Comparison of ENCODE assay signal across 8 cellular contexts in genomic region chr17:2192367-2193028, GRCh38.
DNase-seq lines count a peak whose midpoint lies in the region; ATAC-seq, FAIRE-seq and TF ChIP-seq lines count a peak whose summit lies in the region.

No MANE protein-coding gene starts in this region.

- H2AFZ ChIP-seq in PC-9 (peak overlapping the region; percentile 0; the same call in 1 of the 2 replicates), hepatocyte (no peak overlapping the region)

- H3K9me2 ChIP-seq in PC-9 (ENCODE audit: insufficient read depth) = no peaks in the 10 kb centered on the region
- no peaks in the 10 kb centered on the region for H3K9me2 ChIP-seq in hepatocyte (replicated peaks; ENCODE audit: insufficient read depth)

- H3K79me2 ChIP-seq in PC-9 (ENCODE audit: low read depth) = no peaks in the 10 kb centered on the region; the same call in 1 of the 2 replicates
- H3K79me2 ChIP-seq in hepatocyte = peaks cover 5% of the 10 kb centered on the region

- peak; percentile 85 for ATAC-seq in GM18907 (IDR thresholded peaks at IDR 0.05; ENCODE audit: unreplicated experiment)

- H3F3A ChIP-seq in PC-9 (ENCODE audit: insufficient read depth, low read depth) = peaks cover 46% of the 10 kb centered on the region

- WGBS in hepatocyte (ENCODE audit: low lambda C conversion rate, missing lambda C conversion rate) = 78% methylated on average over 7 of the region's 7 CpGs

- FAIRE-seq in frontal cortex (lab: Jason Lieb, UNC) = no peak

- CTCF ChIA-PET in PC-9 (lab: Charles Lee) = no interaction called here

- H3K4me3 ChIP-seq in PC-9 (0 out of 2 replicates have a peak overlapping the region, but pooled peaks have one; percentile 18), hepatocyte (no peak overlapping the region)

- no peak for TF ChIP-seq CTCF in PC-9 (conservative IDR thresholded peaks at IDR 0.05)
- TF ChIP-seq CTCF in hepatocyte (IDR thresholded peaks at IDR 0.05; ENCODE audit: poor library complexity) = no peak

- H3K27me3 ChIP-seq in PC-9 (ENCODE audit: insufficient read depth, low read depth) (no peaks in the 10 kb centered on the region), hepatocyte (no peaks in the 10 kb centered on the region)

- H3K27ac ChIP-seq in PC-9 (peak overlapping the region; percentile 80), hepatocyte (peak overlapping the region; percentile 61)

- no TSS peak for BruUV-seq in PC-9 (replicated peaks; lab: Mats Ljungman, UMichigan)

- 0 out of 2 replicates have a peak, but pooled peaks cover 8% of the 10 kb centered on the region for H3K36me3 ChIP-seq in PC-9 (ENCODE audit: low read depth)
- no peaks in the 10 kb centered on the region for H3K36me3 ChIP-seq in hepatocyte (replicated peaks; ENCODE audit: insufficient read depth, low read depth)

- DNase-seq in PC-9 (peak; percentile 73 to 94), hepatocyte (ENCODE audit: low spot score) (no peak), DMS114 treated with DMSO at 0.1 percent for 48 hours (lab: John Stamatoyannopoulos, UW; ENCODE audit: unreplicated experiment) (no peak), frontal cortex (ENCODE audit: low spot score in 2 of 2) (no peak), SIG-M5 treated with dmso at 0.1 percent for 504 hours (lab: John Stamatoyannopoulos, UW; ENCODE audit: unreplicated experiment) (no peak)
- DNase-seq in activated T-helper 9 cell treated with anti-CD3 and anti-CD28 coated beads, Interleukin-2, amount 50 U/mL, for 16 hours (ENCODE audit: low read depth) = peak; percentile 28
- DNase-seq in stimulated activated CD8-positive, alpha-beta memory T cell treated with anti-CD3 and anti-CD28 coated beads, Interleukin-4, amount 100 ng/mL, for 1 hour (ENCODE audit: low read depth in 2 of 2, low spot score in 1 of 2) = peak; percentile 29 to 47

- intact Hi-C loops in PC-9 (cut with micrococcal nuclease; ENCODE audit: unreplicated experiment) = no loop called here

- H3K9me3 ChIP-seq in PC-9 (ENCODE audit: insufficient read depth, low read depth) = peaks cover 4% of the 10 kb centered on the region; the same call in 1 of the 2 replicates
- no peaks in the 10 kb centered on the region for H3K9me3 ChIP-seq in hepatocyte (ENCODE audit: low read depth)

- POLR2A ChIA-PET in PC-9 (lab: Charles Lee; ENCODE audit: unreplicated experiment) = interaction anchor here (0.6 kb wide), 1 partner anchor 812 kb away, joined by 3 read pairs; no protein-coding TSS in a partner anchor

- H4K20me1 ChIP-seq in PC-9 (ENCODE audit: insufficient read depth) (no peaks in the 10 kb centered on the region), hepatocyte (ENCODE audit: insufficient read depth, poor library complexity, severe bottlenecking) (no peaks in the 10 kb centered on the region)

- H3K4me2 ChIP-seq in PC-9 (peak overlapping the region; percentile 37), hepatocyte (no peak overlapping the region)

- peaks cover 56% of the 10 kb centered on the region for H3K4me1 ChIP-seq in PC-9 (replicated peaks; ENCODE audit: insufficient read depth)
- peaks cover 3% of the 10 kb centered on the region for H3K4me1 ChIP-seq in hepatocyte (ENCODE audit: insufficient read depth)

Comparison
In these comparisons a context has a peak if more than half of its experiments do, and no peak if none do; other contexts are left out.
1. DNase-seq: peak in PC-9 (2 of 2), activated T-helper 9 cell treated with anti-CD3 and anti-CD28 coated beads, Interleukin-2, amount 50 U/mL, for 16 hours (single experiment) and stimulated activated CD8-positive, alpha-beta memory T cell treated with anti-CD3 and anti-CD28 coated beads, Interleukin-4, amount 100 ng/mL, for 1 hour (2 of 2); none in hepatocyte (single experiment), DMS114 treated with DMSO at 0.1 percent for 48 hours (single experiment), frontal cortex (0 of 2) and SIG-M5 treated with dmso at 0.1 percent for 504 hours (single experiment).